Comparison of ENCODE assay signal across 8 cellular contexts in genomic region chr20:63740070-63740500, GRCh38. TPM values are rescaled to one million over a fixed set of nuclear protein-coding genes. Genes with fewer than 3 reads are reported as not detected.
DNase-seq lines count a peak whose midpoint lies in the region; ATAC-seq and TF ChIP-seq lines count a peak whose summit lies in the region.

No MANE protein-coding gene starts in this region.

- peaks cover 23% of the 10 kb centered on the region for H3K4me1 ChIP-seq in HUES6 (ENCODE audit: control insufficient read depth, insufficient read depth, low read length)
- peaks cover 30% of the 10 kb centered on the region for H3K4me1 ChIP-seq in upper lobe of right lung

- H3K9me3 Mint-ChIP-seq in activated CD4-positive, alpha-beta T cell treated with anti-CD3 and anti-CD28 coated beads, Interleukin-2, amount 10 ng/mL, durations not matched to agents 24 days and 14 days = no peaks in the 10 kb centered on the region

- H3K27ac ChIP-seq in HUES6 (ENCODE audit: low read depth, low read length) (peak overlapping the region; percentile 79; the same call in 1 of the 2 replicates), upper lobe of right lung (peak overlapping the region; percentile 86)

- ATAC-seq in upper lobe of right lung (peak; percentile 32), GM21786 (IDR thresholded peaks at IDR 0.05; ENCODE audit: unreplicated experiment) (no peak)

- H3K4me3 ChIP-seq in HUES6 (ENCODE audit: low read depth, low read length) (peak overlapping the region; percentile 90), epithelial cell of esophagus (ENCODE audit: low read length) (peak overlapping the region; percentile 59), upper lobe of right lung (peak overlapping the region; percentile 63)

- H3K36me3 Mint-ChIP-seq in activated CD4-positive, alpha-beta T cell treated with anti-CD3 and anti-CD28 coated beads, Interleukin-2, amount 10 ng/mL, durations not matched to agents 24 days and 14 days (ENCODE audit: low read depth) = peaks cover 9% of the 10 kb centered on the region

- H3K27me3 ChIP-seq in HUES6 (ENCODE audit: control insufficient read depth, insufficient read depth, low read length) = peaks cover 10% of the 10 kb centered on the region
- no peaks in the 10 kb centered on the region for H3K27me3 ChIP-seq in upper lobe of right lung

- TF ChIP-seq CTCF in epithelial cell of esophagus (IDR thresholded peaks at IDR 0.05; ENCODE audit: insufficient read depth, low read depth, low read length, missing control alignments) (no peak), upper lobe of right lung (IDR thresholded peaks at IDR 0.05) (no peak)

- no peaks in the 10 kb centered on the region for H3K9me3 ChIP-seq in HUES6 (ENCODE audit: control insufficient read depth, insufficient read depth, low read depth, low read length)
- no peaks in the 10 kb centered on the region for H3K9me3 ChIP-seq in upper lobe of right lung

- no peaks in the 10 kb centered on the region for H3K27me3 Mint-ChIP-seq in activated CD4-positive, alpha-beta T cell treated with anti-CD3 and anti-CD28 coated beads, Interleukin-2, amount 10 ng/mL, durations not matched to agents 24 days and 14 days

- H3K36me3 ChIP-seq in HUES6 (ENCODE audit: control insufficient read depth, insufficient read depth, low read length) (peaks cover 29% of the 10 kb centered on the region), upper lobe of right lung (peaks cover 37% of the 10 kb centered on the region)

- H3K27ac Mint-ChIP-seq in activated CD4-positive, alpha-beta T cell treated with anti-CD3 and anti-CD28 coated beads, Interleukin-2, amount 10 ng/mL, durations not matched to agents 24 days and 14 days = no peak overlapping the region

- DNase-seq in NCI-H2029 (lab: John Stamatoyannopoulos, UW) (peak; percentile 32), NCI-H2029 treated with DMSO at 0.1 percent for 48 hours (lab: John Stamatoyannopoulos, UW) (no peak), epithelial cell of esophagus (ENCODE audit: low read depth) (peak; percentile 14), midbrain (lab: John Stamatoyannopoulos, UW) (peak; percentile 12), upper lobe of right lung (peak; percentile 82)
- peak; percentile 89 for DNase-seq in activated CD4-positive, alpha-beta T cell treated with anti-CD3 and anti-CD28 coated beads, Interleukin-2, amount 10 ng/mL, durations not matched to agents 24 days and 14 days

- H3K9ac ChIP-seq in HUES6 (ENCODE audit: low read length) = peak overlapping the region; percentile 79

- H3K4me3 Mint-ChIP-seq in activated CD4-positive, alpha-beta T cell treated with anti-CD3 and anti-CD28 coated beads, Interleukin-2, amount 10 ng/mL, durations not matched to agents 24 days and 14 days = no peak overlapping the region

- peaks cover 15% of the 10 kb centered on the region for H3K4me1 Mint-ChIP-seq in activated CD4-positive, alpha-beta T cell treated with anti-CD3 and anti-CD28 coated beads, Interleukin-2, amount 10 ng/mL, durations not matched to agents 24 days and 14 days

- intact Hi-C loops in activated CD4-positive, alpha-beta T cell treated with anti-CD3 and anti-CD28 coated beads, Interleukin-2, amount 10 ng/mL, durations not matched to agents 24 days and 14 days (cut with micrococcal nuclease) = loop anchor here (5.0 kb wide), 1 partner anchor 33 kb away; the partner anchor contains the start of genes ARFRP1 and ZGPAT
- intact Hi-C loops in upper lobe of right lung (cut with DNase I) = no loop called here

RNA-seq across cellular contexts. Expression of gene SLC2A4RG, which starts 0.5 kb away (rescaled TPM):
- total RNA-seq in activated CD4-positive, alpha-beta T cell treated with anti-CD3 and anti-CD28 coated beads, Interleukin-2, amount 10 ng/mL, durations not matched to agents 24 days and 14 days = 41.0 and 43.6 TPM in 2 replicates
- 64.1 TPM for total RNA-seq in upper lobe of right lung

RNA-seq across cellular contexts. Expression of gene LIME1, which starts 3.6 kb away (rescaled TPM):
- 10.1 and 12.2 TPM in 2 replicates for total RNA-seq in activated CD4-positive, alpha-beta T cell treated with anti-CD3 and anti-CD28 coated beads, Interleukin-2, amount 10 ng/mL, durations not matched to agents 24 days and 14 days
- total RNA-seq in upper lobe of right lung = 7.8 TPM

RNA-seq across cellular contexts. Expression of gene ZGPAT, which starts 32.2 kb away (rescaled TPM):
- 37.3 and 38.1 TPM in 2 replicates for total RNA-seq in activated CD4-positive, alpha-beta T cell treated with anti-CD3 and anti-CD28 coated beads, Interleukin-2, amount 10 ng/mL, durations not matched to agents 24 days and 14 days
- 27.6 TPM for total RNA-seq in upper lobe of right lung

RNA-seq across cellular contexts. Expression of gene ARFRP1, which starts 32.3 kb away (rescaled TPM):
- total RNA-seq in activated CD4-positive, alpha-beta T cell treated with anti-CD3 and anti-CD28 coated beads, Interleukin-2, amount 10 ng/mL, durations not matched to agents 24 days and 14 days = 63.4 and 70.4 TPM in 2 replicates
- 49.4 TPM for total RNA-seq in upper lobe of right lung

RNA-seq across cellular contexts. Expression of gene TNFRSF6B, which starts 43.6 kb away (rescaled TPM):
- total RNA-seq in activated CD4-positive, alpha-beta T cell treated with anti-CD3 and anti-CD28 coated beads, Interleukin-2, amount 10 ng/mL, durations not matched to agents 24 days and 14 days = not detected in 2 replicates
- 14.4 TPM for total RNA-seq in upper lobe of right lung
